In the genomic region with DNA sequence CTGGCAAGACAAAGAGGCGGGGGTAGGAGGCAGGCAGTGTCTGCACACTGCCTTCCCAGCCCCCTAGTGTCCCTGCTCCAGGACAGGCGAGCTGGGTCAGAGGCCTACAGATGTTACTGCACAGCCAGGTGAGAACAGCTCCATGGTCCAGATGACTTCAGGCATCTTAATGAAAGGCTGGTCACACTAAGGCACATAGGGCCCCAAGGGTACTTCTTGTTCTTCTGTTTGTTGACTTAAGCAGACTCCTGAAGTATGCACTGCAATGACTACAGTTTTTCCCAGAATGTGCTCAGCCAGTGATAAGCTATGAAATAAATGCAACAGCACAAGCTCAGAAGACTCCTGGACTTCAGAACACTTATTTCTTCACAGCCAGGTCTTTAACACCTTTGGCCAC, we compare ENCODE assay signal across 24 cellular contexts.
"Had no signal": no experiment of that assay in that cellular context is flagged by ENCODE, and none has a peak within 500 bp of the region (broad histone marks: within the 10 kb centered on the region; RNA-seq: fewer than 3 reads in every experiment).

No MANE protein-coding gene starts in this region.

- H3K27me3 ChIP-seq: dorsolateral prefrontal cortex, gastrocnemius medialis, neural progenitor cell, ovary, suprapubic skin had no signal

- DNase-seq: activated CD4-positive, alpha-beta T cell treated with anti-CD3 and anti-CD28 coated beads, Interleukin-2, amount 10 ng/mL, durations not matched to agents 7 days and 5 days; activated CD4-positive, CD25-positive, alpha-beta regulatory T cell; activated CD8-positive, alpha-beta memory T cell treated with anti-CD3 and anti-CD28 coated beads for 24 hours; activated CD8-positive, alpha-beta memory T cell treated with anti-CD3 and anti-CD28 coated beads, Interleukin-2, amount 50 U/mL, for 48 hours; activated gamma-delta T cell; activated T-cell treated with anti-CD3 and anti-CD28 coated beads, Interleukin-2, amount 50 U/mL, for 72 hours; amniotic stem cell; dorsolateral prefrontal cortex; gastrocnemius medialis; head of caudate nucleus; kidney glomerular epithelial cell; left ventricle myocardium superior; mesendoderm; naive thymus-derived CD4-positive, alpha-beta T cell; ovary; stimulated activated CD4-positive, alpha-beta T cell treated with anti-CD3 and anti-CD28 coated beads, Interleukin-12 subunit alpha, Interleukin-12 subunit beta, amount 100 ng/mL, for 4 hours; stimulated activated CD4-positive, alpha-beta T cell treated with anti-CD3 and anti-CD28 coated beads, Interleukin-2, amount 100 ng/mL, for 24 hours; stimulated activated naive CD8-positive, alpha-beta T cell treated with anti-CD3 and anti-CD28 coated beads, Interleukin-15, amount 100 ng/mL, for 72 hours had no signal

- H3K27ac ChIP-seq: dorsolateral prefrontal cortex, epithelial cell of prostate, gastrocnemius medialis, neural progenitor cell, ovary, SK-N-MC, suprapubic skin had no signal

- H3K4me2 ChIP-seq: neural progenitor cell had no signal

- H3K9me3 ChIP-seq: gastrocnemius medialis had no signal

- FAIRE-seq: colon had no signal

- H3K4me1 ChIP-seq: gastrocnemius medialis, neural progenitor cell, suprapubic skin had no signal

- H3K4me3 ChIP-seq: dorsolateral prefrontal cortex, gastrocnemius medialis, neural progenitor cell, ovary, SK-N-MC, suprapubic skin had no signal

- H3K36me3 ChIP-seq: gastrocnemius medialis, neural progenitor cell, ovary, suprapubic skin had no signal

- H3K9ac ChIP-seq: neural progenitor cell had no signal

- ATAC-seq: activated naive CD4-positive, alpha-beta T cell treated with anti-CD3 and anti-CD28 coated beads, Interleukin-2, amount 50 U/mL, for 72 hours; activated T-cell treated with anti-CD3 and anti-CD28 coated beads, Interleukin-2, amount 50 U/mL, for 72 hours; gastrocnemius medialis; left ventricle myocardium superior; naive thymus-derived CD4-positive, alpha-beta T cell; stimulated activated naive CD8-positive, alpha-beta T cell treated with anti-CD3 and anti-CD28 coated beads, Interleukin-15, amount 100 ng/mL, for 72 hours had no signal

- H2AFZ ChIP-seq: neural progenitor cell had no signal
